Comparison of ENCODE assay signal across 1 cellular context in the genomic region with DNA sequence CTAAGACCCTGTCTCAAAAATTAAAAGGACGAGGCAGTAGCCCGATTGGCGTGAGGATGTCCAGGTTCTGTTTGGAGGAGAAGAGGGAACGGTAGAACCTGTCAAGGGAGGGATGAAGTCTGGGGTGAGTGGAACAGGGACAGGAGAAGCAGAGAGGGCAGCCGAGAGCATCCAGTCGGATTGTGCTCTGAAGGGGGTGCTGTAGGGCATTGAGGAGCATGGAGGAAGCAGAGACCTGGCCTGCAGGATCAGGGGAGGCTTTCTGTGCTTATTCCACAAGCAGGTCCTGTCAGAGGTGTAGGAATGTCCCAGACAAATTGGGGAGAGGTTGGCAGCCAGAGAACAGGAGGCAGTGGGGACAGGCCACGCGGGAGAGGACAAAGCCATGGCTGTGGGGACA.
TF ChIP-seq lines count a peak whose summit lies in the region.

No MANE protein-coding gene starts in this region.

TF ChIP-seq in A549, 52 proteins besides CTCF, POLR2A, EP300 and RAD21:
- TF ChIP-seq FOSB (CRISPR knock-in tag; IDR thresholded peaks at IDR 0.05) (no peak), HOXA7 (CRISPR knock-in tag; IDR thresholded peaks at IDR 0.05) (no peak), TFCP2L1 (CRISPR knock-in tag; IDR thresholded peaks at IDR 0.05) (no peak), NFE2L2 (conservative IDR thresholded peaks at IDR 0.05; ENCODE audit: low read length) (no peak), RNF2 (IDR thresholded peaks at IDR 0.05; ENCODE audit: borderline replicate concordance, low read depth) (no peak), TP53 (CRISPR knock-in tag; IDR thresholded peaks at IDR 0.05) (no peak), ZNF302 (CRISPR knock-in tag; IDR thresholded peaks at IDR 0.05) (no peak), POLR2AphosphoS2 (conservative IDR thresholded peaks at IDR 0.05; ENCODE audit: low read length) (no peak), MAZ (IDR thresholded peaks at IDR 0.05; ENCODE audit: borderline replicate concordance, low read depth, low read length) (no peak), BHLHE40 (IDR thresholded peaks at IDR 0.05; ENCODE audit: low read depth, low read length) (no peak)
